28 cellular contexts compared by ENCODE assay signal in genomic region chr1:238672262-238672661, GRCh38.
DNase-seq lines count a peak whose midpoint lies in the region; TF ChIP-seq lines count a peak whose summit lies in the region.
"Had no signal": no experiment of that assay in that cellular context is flagged by ENCODE, and none has a peak within 500 bp of the region (broad histone marks: within the 10 kb centered on the region; RNA-seq: fewer than 3 reads in every experiment).

No MANE protein-coding gene starts in this region.

- H3K27ac ChIP-seq in mesenchymal stem cell (ENCODE audit: low read length, poor library complexity, severe bottlenecking) (no peak overlapping the region), A673 (ENCODE audit: low read depth, low read length, poor library complexity, severe bottlenecking) (no peak overlapping the region)
- H3K27ac ChIP-seq: esophagus squamous epithelium, gastroesophageal sphincter, hepatocyte, prostate gland, sigmoid colon, SJSA1, testis, vagina had no signal

- intact Hi-C loops in A673 (cut with micrococcal nuclease; ENCODE audit: unreplicated experiment), result no loop called here

- H3K9me3 Mint-ChIP-seq in HFFc6, result 0 out of 2 replicates have a peak, but pooled peaks cover 3% of the 10 kb centered on the region
- H3K9me3 Mint-ChIP-seq: activated CD4-positive, alpha-beta memory T cell treated with anti-CD3 and anti-CD28 coated beads for 36 hours; activated naive CD4-positive, alpha-beta T cell treated with anti-CD3 and anti-CD28 coated beads, Interleukin-2, amount 10 ng/mL, durations not matched to agents 7 days and 5 days; dendritic cell treated with granulocyte-macrophage colony-stimulating factor and Interleukin-4, amounts not matched to agents 40 ng/mL and 50 ng/mL, for 4 days had no signal

- H3K4me1 ChIP-seq in adipocyte (ENCODE audit: control insufficient read depth, insufficient read depth, low read length) (no peaks in the 10 kb centered on the region), mesenchymal stem cell (ENCODE audit: control insufficient read depth, insufficient read depth, low read depth, low read length) (no peaks in the 10 kb centered on the region), A673 (ENCODE audit: insufficient read depth, low read length, poor library complexity, severe bottlenecking) (no peaks in the 10 kb centered on the region)
- H3K4me1 ChIP-seq: gastroesophageal sphincter, prostate gland, sigmoid colon, SJSA1, testis, vagina had no signal

- no peak overlapping the region for H3K23ac ChIP-seq in mesenchymal stem cell (ENCODE audit: low read length in 2 of 2)

- H3K36me3 Mint-ChIP-seq in HFFc6 (ENCODE audit: low read depth), result peaks cover 7% of the 10 kb centered on the region; the same call in 1 of the 2 replicates
- H3K36me3 Mint-ChIP-seq: activated CD4-positive, alpha-beta memory T cell treated with anti-CD3 and anti-CD28 coated beads for 36 hours; activated naive CD4-positive, alpha-beta T cell treated with anti-CD3 and anti-CD28 coated beads, Interleukin-2, amount 10 ng/mL, durations not matched to agents 7 days and 5 days; naive thymus-derived CD4-positive, alpha-beta T cell had no signal

- H3K4me3 ChIP-seq in adipocyte (ENCODE audit: low read length), result no peak overlapping the region
- H3K4me3 ChIP-seq in mesenchymal stem cell (ENCODE audit: insufficient read depth in 1 of 2, low read depth in 1 of 2, low read length in 2 of 2), result no peak overlapping the region
- H3K4me3 ChIP-seq in A673 (ENCODE audit: low read depth, low read length, poor library complexity, severe bottlenecking), result no peak overlapping the region
- H3K4me3 ChIP-seq: esophagus squamous epithelium, gastroesophageal sphincter, hepatocyte, prostate gland, sigmoid colon, SJSA1, testis, vagina had no signal

- no peak overlapping the region for H2BK12ac ChIP-seq in mesenchymal stem cell (ENCODE audit: low read length in 2 of 2)

- no peaks in the 10 kb centered on the region for H3K79me1 ChIP-seq in mesenchymal stem cell (replicated peaks; ENCODE audit: low read length, poor library complexity, severe bottlenecking)

- H2AK5ac ChIP-seq in mesenchymal stem cell (ENCODE audit: low read length, severe bottlenecking), result no peak overlapping the region

- H3K36me3 ChIP-seq in adipocyte (ENCODE audit: control insufficient read depth, insufficient read depth, low read length, severe bottlenecking) (no peaks in the 10 kb centered on the region), mesenchymal stem cell (ENCODE audit: control insufficient read depth in 1 of 2, insufficient read depth in 2 of 2, low read depth in 1 of 2, low read length in 2 of 2) (no peaks in the 10 kb centered on the region), A673 (ENCODE audit: insufficient read depth, low read length, poor library complexity, severe bottlenecking) (no peaks in the 10 kb centered on the region)
- H3K36me3 ChIP-seq: esophagus squamous epithelium, gastroesophageal sphincter, prostate gland, sigmoid colon, SJSA1, vagina had no signal

- POLR2A ChIA-PET in A673 (lab: Charles Lee; ENCODE audit: low non-redundant PET), result no interaction called here

- DNase-seq in A172 (ENCODE audit: low spot score), result peak; percentile 42
- no peak for DNase-seq in HFFc6
- DNase-seq in adipocyte (ENCODE audit: low read depth), result peak; percentile 35
- DNase-seq in mesenchymal stem cell, result no peak
- DNase-seq in MV-4-11 (lab: John Stamatoyannopoulos, UW), result no peak
- no peak for DNase-seq in A673 (ENCODE audit: low spot score)
- no peak for DNase-seq in NCI-H187 (lab: John Stamatoyannopoulos, UW)
- no peak for DNase-seq in hypothalamus (lab: John Stamatoyannopoulos, UW)
- DNase-seq: activated CD4-positive, alpha-beta memory T cell treated with anti-CD3 and anti-CD28 coated beads for 36 hours; activated CD8-positive, alpha-beta memory T cell treated with anti-CD3 and anti-CD28 coated beads, Interleukin-2, amount 50 U/mL, for 48 hours; activated naive CD4-positive, alpha-beta T cell treated with anti-CD3 and anti-CD28 coated beads, Interleukin-2, amount 10 ng/mL, durations not matched to agents 7 days and 5 days; anterior cingulate cortex; caudate nucleus; esophagus squamous epithelium; KG1; naive thymus-derived CD4-positive, alpha-beta T cell; NCI-H2171 treated with DMSO at 0.1 percent for 48 hours; NCI-H526 treated with DMSO at 0.1 percent for 48 hours; nucleus accumbens; sigmoid colon; stimulated activated naive CD4-positive, alpha-beta T cell treated with Interleukin-2 at 50 U/mL for 16 hours; testis had no signal

- no peak overlapping the region for H2AFZ ChIP-seq in mesenchymal stem cell (ENCODE audit: low read depth, low read length)
- H2AFZ ChIP-seq: hepatocyte had no signal

- no peak overlapping the region for H3K4ac ChIP-seq in mesenchymal stem cell (ENCODE audit: low read depth in 1 of 2, low read length in 2 of 2)

- peaks cover 72% of the 10 kb centered on the region for H3K4me1 Mint-ChIP-seq in HFFc6 (ENCODE audit: low read depth)
- H3K4me1 Mint-ChIP-seq: activated naive CD4-positive, alpha-beta T cell treated with anti-CD3 and anti-CD28 coated beads, Interleukin-2, amount 10 ng/mL, durations not matched to agents 7 days and 5 days; naive thymus-derived CD4-positive, alpha-beta T cell had no signal

- peak overlapping the region; percentile 56 for H3K27ac Mint-ChIP-seq in HFFc6
- H3K27ac Mint-ChIP-seq: activated CD4-positive, alpha-beta memory T cell treated with anti-CD3 and anti-CD28 coated beads for 36 hours; activated naive CD4-positive, alpha-beta T cell treated with anti-CD3 and anti-CD28 coated beads, Interleukin-2, amount 10 ng/mL, durations not matched to agents 7 days and 5 days; dendritic cell treated with granulocyte-macrophage colony-stimulating factor and Interleukin-4, amounts not matched to agents 40 ng/mL and 50 ng/mL, for 4 days; naive thymus-derived CD4-positive, alpha-beta T cell had no signal

- H4K91ac ChIP-seq in mesenchymal stem cell (ENCODE audit: low read length), result no peak overlapping the region

- H3K9me3 ChIP-seq in adipocyte (ENCODE audit: control insufficient read depth, low read length), result no peaks in the 10 kb centered on the region
- peaks cover 12% of the 10 kb centered on the region for H3K9me3 ChIP-seq in mesenchymal stem cell (ENCODE audit: control insufficient read depth, low read length)
- no peaks in the 10 kb centered on the region for H3K9me3 ChIP-seq in A673 (ENCODE audit: low read depth, low read length, poor library complexity, severe bottlenecking)
- H3K9me3 ChIP-seq: esophagus squamous epithelium, gastroesophageal sphincter, prostate gland, testis, vagina had no signal

- H3K14ac ChIP-seq in mesenchymal stem cell (ENCODE audit: low read length in 2 of 2), result no peak overlapping the region

- TF ChIP-seq CTCF in HFFc6 (IDR thresholded peaks at IDR 0.05) (no peak), A673 (conservative IDR thresholded peaks at IDR 0.05; ENCODE audit: low read depth, low read length) (no peak)

- H3K27me3 ChIP-seq in adipocyte (replicated peaks; ENCODE audit: control insufficient read depth, insufficient read depth, low read length) (no peaks in the 10 kb centered on the region), mesenchymal stem cell (ENCODE audit: control insufficient read depth in 1 of 2, insufficient read depth in 1 of 2, low read length in 2 of 2) (no peaks in the 10 kb centered on the region), A673 (replicated peaks; ENCODE audit: insufficient read depth, low read depth, low read length, poor library complexity) (no peaks in the 10 kb centered on the region)
- H3K27me3 ChIP-seq: esophagus squamous epithelium, gastroesophageal sphincter, hepatocyte, sigmoid colon, SJSA1, testis, vagina had no signal

- H4K8ac ChIP-seq in mesenchymal stem cell (ENCODE audit: low read length), result no peak overlapping the region

- CTCF ChIA-PET in A673 (lab: Charles Lee), result no interaction called here

- no peaks in the 10 kb centered on the region; the same call in 1 of the 2 replicates for H3K27me3 Mint-ChIP-seq in HFFc6 (ENCODE audit: insufficient read depth)
- H3K27me3 Mint-ChIP-seq: activated CD4-positive, alpha-beta memory T cell treated with anti-CD3 and anti-CD28 coated beads for 36 hours; activated naive CD4-positive, alpha-beta T cell treated with anti-CD3 and anti-CD28 coated beads, Interleukin-2, amount 10 ng/mL, durations not matched to agents 7 days and 5 days; dendritic cell treated with granulocyte-macrophage colony-stimulating factor and Interleukin-4, amounts not matched to agents 40 ng/mL and 50 ng/mL, for 4 days; naive thymus-derived CD4-positive, alpha-beta T cell had no signal

- H2BK5ac ChIP-seq in mesenchymal stem cell (ENCODE audit: low read depth, low read length, poor library complexity, severe bottlenecking), result no peak overlapping the region

- H2BK120ac ChIP-seq in mesenchymal stem cell (ENCODE audit: low read depth, low read length), result peak overlapping the region; percentile 5

- no peak overlapping the region for H3K9ac ChIP-seq in adipocyte (ENCODE audit: low read length)
- H3K9ac ChIP-seq in mesenchymal stem cell (ENCODE audit: low read length), result no peak overlapping the region

- H3K4me3 Mint-ChIP-seq in HFFc6, result peak overlapping the region; percentile 13; the same call in 1 of the 2 replicates
- H3K4me3 Mint-ChIP-seq: activated CD4-positive, alpha-beta memory T cell treated with anti-CD3 and anti-CD28 coated beads for 36 hours; activated naive CD4-positive, alpha-beta T cell treated with anti-CD3 and anti-CD28 coated beads, Interleukin-2, amount 10 ng/mL, durations not matched to agents 7 days and 5 days; dendritic cell treated with granulocyte-macrophage colony-stimulating factor and Interleukin-4, amounts not matched to agents 40 ng/mL and 50 ng/mL, for 4 days; naive thymus-derived CD4-positive, alpha-beta T cell had no signal

- no peak overlapping the region for H2BK15ac ChIP-seq in mesenchymal stem cell (ENCODE audit: low read depth, poor library complexity, severe bottlenecking)

- BruUV-seq in A673 (replicated peaks; lab: Mats Ljungman, UMichigan), result no TSS peak

- no peak overlapping the region for H3K18ac ChIP-seq in mesenchymal stem cell (ENCODE audit: low read depth in 1 of 2, low read length in 2 of 2)

- H3K4me2 ChIP-seq in mesenchymal stem cell (ENCODE audit: low read length, poor library complexity, severe bottlenecking), result no peak overlapping the region
- H3K4me2 ChIP-seq: hepatocyte had no signal

- WGBS in mesenchymal stem cell, result 83% methylated on average over 3 of the region's 4 CpGs

Comparison
In these comparisons a context has a peak if more than half of its experiments do, and no peak if none do; other contexts are left out.
1. DNase-seq: peak in A172 (single experiment) and adipocyte (single experiment); none in HFFc6 (single experiment), mesenchymal stem cell (single experiment), MV-4-11 (single experiment), A673 (single experiment), NCI-H187 (0 of 2) and hypothalamus (0 of 51).